Comparison of ENCODE assay signal across 8 cellular contexts in genomic region chr10:108358912-108359311, GRCh38.
DNase-seq lines count a peak whose midpoint lies in the region; ATAC-seq lines count a peak whose summit lies in the region.
"Had no signal": no experiment of that assay in that cellular context is flagged by ENCODE, and none has a peak within 500 bp of the region (broad histone marks: within the 10 kb centered on the region; RNA-seq: fewer than 3 reads in every experiment).

No MANE protein-coding gene starts in this region.

- H3K27me3 ChIP-seq in adipocyte (replicated peaks; ENCODE audit: control insufficient read depth, insufficient read depth, low read length) (no peaks in the 10 kb centered on the region), Karpas-422 (ENCODE audit: low read length) (no peaks in the 10 kb centered on the region)

- no peak overlapping the region for H3K9ac ChIP-seq in adipocyte (ENCODE audit: low read length)
- H3K9ac ChIP-seq in Karpas-422 (ENCODE audit: low read length): no peak overlapping the region

- no peaks in the 10 kb centered on the region for H4K20me1 ChIP-seq in Karpas-422 (ENCODE audit: insufficient read depth, low read depth, low read length)

- peaks cover 8% of the 10 kb centered on the region for H3K4me1 ChIP-seq in adipocyte (ENCODE audit: control insufficient read depth, insufficient read depth, low read length)
- H3K4me1 ChIP-seq in Karpas-422 (ENCODE audit: low read length): no peaks in the 10 kb centered on the region

- no peaks in the 10 kb centered on the region for H3K79me2 ChIP-seq in Karpas-422 (ENCODE audit: low read length)

- peak; percentile 72 for ATAC-seq in GM18861 (IDR thresholded peaks at IDR 0.05; ENCODE audit: unreplicated experiment)
- peak; percentile 85 for ATAC-seq in HG02973 (IDR thresholded peaks at IDR 0.05; ENCODE audit: unreplicated experiment)

- no peak overlapping the region for H3K4me2 ChIP-seq in Karpas-422 (ENCODE audit: low read depth, low read length, poor library complexity, severe bottlenecking)

- H3K9me2 ChIP-seq in Karpas-422 (replicated peaks; ENCODE audit: insufficient read depth, low read length): no peaks in the 10 kb centered on the region

- H3K4me3 ChIP-seq in adipocyte (ENCODE audit: low read length) (no peak overlapping the region), Karpas-422 (ENCODE audit: low read length) (no peak overlapping the region)

- H3K27ac ChIP-seq in Karpas-422 (ENCODE audit: low read length): no peak overlapping the region

- H3K9me3 ChIP-seq in adipocyte (ENCODE audit: control insufficient read depth, low read length) (no peaks in the 10 kb centered on the region), Karpas-422 (ENCODE audit: low read length) (peaks cover 22% of the 10 kb centered on the region)

- DNase-seq in adipocyte (ENCODE audit: low read depth): peak; percentile 75
- DNase-seq in renal cortical epithelial cell (ENCODE audit: low read depth): peak; percentile 96
- DNase-seq in activated CD8-positive, alpha-beta memory T cell treated with anti-CD3 and anti-CD28 coated beads for 24 hours: no peak
- DNase-seq in Karpas-422: no peak
- DNase-seq in NOMO-1 (lab: John Stamatoyannopoulos, UW; ENCODE audit: unreplicated experiment in 2 of 2): no peak
- DNase-seq: NCI-H1048 had no signal

- H2AFZ ChIP-seq in Karpas-422 (ENCODE audit: low read length): no peak overlapping the region

- no peaks in the 10 kb centered on the region for H3K36me3 ChIP-seq in adipocyte (ENCODE audit: control insufficient read depth, insufficient read depth, low read length, severe bottlenecking)
- no peaks in the 10 kb centered on the region for H3K36me3 ChIP-seq in Karpas-422 (ENCODE audit: insufficient read depth, low read length)

Comparison
In these comparisons a context has a peak if more than half of its experiments do, and no peak if none do; other contexts are left out.
1. DNase-seq: peak in adipocyte (single experiment) and renal cortical epithelial cell (single experiment); none in activated CD8-positive, alpha-beta memory T cell treated with anti-CD3 and anti-CD28 coated beads for 24 hours (single experiment), Karpas-422 (single experiment) and NOMO-1 (0 of 2).